ENCODE assay signal across 21 cellular contexts in the genomic region with DNA sequence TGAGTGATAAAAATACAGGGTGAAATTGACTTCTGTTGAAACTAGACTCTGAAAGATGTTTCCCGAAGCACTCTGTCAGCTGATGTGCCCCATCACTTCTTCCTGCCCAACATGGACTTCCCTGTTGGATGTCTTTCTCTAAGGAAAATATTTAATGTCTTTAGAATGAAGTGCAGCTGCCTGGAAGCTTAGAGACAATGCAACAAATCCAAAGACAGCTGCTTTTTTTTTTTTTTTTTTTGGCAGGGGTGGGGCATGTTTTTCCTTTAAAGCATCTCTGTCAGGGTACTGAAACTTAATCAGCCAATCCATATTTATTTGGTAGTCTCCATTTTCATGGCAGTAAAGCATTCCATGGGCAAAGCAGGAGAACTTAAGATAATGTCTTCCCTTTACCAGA. TPM values are rescaled to one million over a fixed set of nuclear protein-coding genes. Genes with fewer than 3 reads are reported as not detected.
DNase-seq lines count a peak whose midpoint lies in the region; TF ChIP-seq lines count a peak whose summit lies in the region.
"Had no signal": no experiment of that assay in that cellular context is flagged by ENCODE, and none has a peak within 500 bp of the region (broad histone marks: within the 10 kb centered on the region; RNA-seq: fewer than 3 reads in every experiment).

No MANE protein-coding gene starts in this region.

- intact Hi-C loops in dorsolateral prefrontal cortex (cut with DNase I), result no loop called here
- intact Hi-C loops in ascending aorta (cut with DNase I), result no loop called here

- no peaks in the 10 kb centered on the region for H3K36me3 ChIP-seq in mesenchymal stem cell (ENCODE audit: control insufficient read depth in 1 of 2, insufficient read depth in 2 of 2, low read depth in 1 of 2, low read length in 2 of 2)
- no peaks in the 10 kb centered on the region for H3K36me3 ChIP-seq in skeletal muscle satellite cell (ENCODE audit: insufficient read depth, low read length)
- H3K36me3 ChIP-seq in ascending aorta, result no peaks in the 10 kb centered on the region
- H3K36me3 ChIP-seq: SJSA1 had no signal

- H2BK120ac ChIP-seq in mesenchymal stem cell (ENCODE audit: low read depth, low read length), result no peak overlapping the region

- H2AFZ ChIP-seq in mesenchymal stem cell (ENCODE audit: low read depth, low read length), result no peak overlapping the region
- H2AFZ ChIP-seq: GM23338 had no signal

- peaks cover 2% of the 10 kb centered on the region for H3K79me1 ChIP-seq in mesenchymal stem cell (replicated peaks; ENCODE audit: low read length, poor library complexity, severe bottlenecking)

- no peak overlapping the region for H3K4me3 ChIP-seq in dorsolateral prefrontal cortex
- no peak overlapping the region for H3K4me3 ChIP-seq in mesenchymal stem cell (ENCODE audit: insufficient read depth in 1 of 2, low read depth in 1 of 2, low read length in 2 of 2)
- peak overlapping the region; percentile 63 for H3K4me3 ChIP-seq in skeletal muscle satellite cell (ENCODE audit: low read length)
- no peak overlapping the region for H3K4me3 ChIP-seq in ascending aorta
- H3K4me3 ChIP-seq: BLaER1, GM23338, K562, SJSA1 had no signal

- H3K9ac ChIP-seq in mesenchymal stem cell (ENCODE audit: low read length) (peak overlapping the region; percentile 7), skeletal muscle satellite cell (ENCODE audit: low read depth, low read length) (peak overlapping the region; percentile 63)
- H3K9ac ChIP-seq: BLaER1 had no signal

- no peak overlapping the region for H2BK15ac ChIP-seq in mesenchymal stem cell (ENCODE audit: low read depth, poor library complexity, severe bottlenecking)

- no peak overlapping the region for H2BK5ac ChIP-seq in mesenchymal stem cell (ENCODE audit: low read depth, low read length, poor library complexity, severe bottlenecking)

- no peaks in the 10 kb centered on the region for H3K9me3 ChIP-seq in mesenchymal stem cell (ENCODE audit: control insufficient read depth, low read length)
- H3K9me3 ChIP-seq in skeletal muscle satellite cell (replicated peaks; ENCODE audit: low read length), result no peaks in the 10 kb centered on the region
- no peaks in the 10 kb centered on the region for H3K9me3 ChIP-seq in ascending aorta
- H3K9me3 ChIP-seq: SJSA1 had no signal

- TF ChIP-seq CTCF in dorsolateral prefrontal cortex (IDR thresholded peaks at IDR 0.05 in 54 of 56, conservative IDR thresholded peaks at IDR 0.05 in 2 of 56; ENCODE audit: low read depth in 1 of 56, partially characterized antibody in 56 of 56) (no peak), ascending aorta (IDR thresholded peaks at IDR 0.05) (no peak)

- H4K91ac ChIP-seq in mesenchymal stem cell (ENCODE audit: low read length), result no peak overlapping the region

- no peak overlapping the region for H3K14ac ChIP-seq in mesenchymal stem cell (ENCODE audit: low read length in 2 of 2)

- H3K18ac ChIP-seq in mesenchymal stem cell (ENCODE audit: low read depth in 1 of 2, low read length in 2 of 2), result no peak overlapping the region

- H3K23ac ChIP-seq in mesenchymal stem cell (ENCODE audit: low read length in 2 of 2), result no peak overlapping the region

- H3K27ac ChIP-seq in dorsolateral prefrontal cortex (peak overlapping the region in 33 of 59 donors; percentile 2 to 98 (median 73)), mesenchymal stem cell (ENCODE audit: low read length, poor library complexity, severe bottlenecking) (no peak overlapping the region), ascending aorta (peak overlapping the region in 1 of 2 donors; percentile 52)
- H3K27ac ChIP-seq: BLaER1, SJSA1 had no signal

- H4K8ac ChIP-seq in mesenchymal stem cell (ENCODE audit: low read length), result no peak overlapping the region

- no peak overlapping the region for H2BK12ac ChIP-seq in mesenchymal stem cell (ENCODE audit: low read length in 2 of 2)

- no peak overlapping the region for H3K4ac ChIP-seq in mesenchymal stem cell (ENCODE audit: low read depth in 1 of 2, low read length in 2 of 2)

- DNase-seq in LHCN-M2 (ENCODE audit: low read depth) (peak; percentile 76), dorsolateral prefrontal cortex (no peak), mesenchymal stem cell (no peak), T-helper 2 cell (no peak), nucleus accumbens (lab: John Stamatoyannopoulos, UW) (no peak), ascending aorta (ENCODE audit: low spot score in 2 of 2) (no peak)
- DNase-seq in activated CD4-positive, alpha-beta T cell treated with anti-CD3 and anti-CD28 coated beads, Interleukin-2, amount 50 U/mL, for 1 hour, result no peak
- DNase-seq: CD4-positive, CD25-positive, alpha-beta regulatory T cell; H9; Kasumi-1; NCI-H1105 treated with DMSO at 0.1 percent for 48 hours; NCI-H2029; NCI-H446; NCI-H524 treated with DMSO at 0.1 percent for 48 hours; NCI-H774; PC-3 had no signal

- H3K4me2 ChIP-seq in mesenchymal stem cell (ENCODE audit: low read length, poor library complexity, severe bottlenecking) (no peak overlapping the region), skeletal muscle satellite cell (ENCODE audit: low read length) (peak overlapping the region; percentile 78)
- H3K4me2 ChIP-seq: BLaER1, GM23338 had no signal

- H3K4me1 ChIP-seq in mesenchymal stem cell (ENCODE audit: control insufficient read depth, insufficient read depth, low read depth, low read length), result no peaks in the 10 kb centered on the region
- peaks cover 40% of the 10 kb centered on the region for H3K4me1 ChIP-seq in skeletal muscle satellite cell (ENCODE audit: control insufficient read depth, insufficient read depth, low read length)
- peaks cover 0 to 13% of the 10 kb centered on the region in 2 donors for H3K4me1 ChIP-seq in ascending aorta
- H3K4me1 ChIP-seq: SJSA1 had no signal

- H3K27me3 ChIP-seq in dorsolateral prefrontal cortex (no peaks in the 10 kb centered on the region), mesenchymal stem cell (ENCODE audit: control insufficient read depth in 1 of 2, insufficient read depth in 1 of 2, low read length in 2 of 2) (peaks cover 0 to 6% of the 10 kb centered on the region in 2 experiments), skeletal muscle satellite cell (ENCODE audit: control insufficient read depth, insufficient read depth, low read length) (no peaks in the 10 kb centered on the region), ascending aorta (no peaks in the 10 kb centered on the region)
- H3K27me3 ChIP-seq: BLaER1 had no signal

- WGBS in mesenchymal stem cell, result 57% methylated on average over 1 of the region's 1 CpG

- no peak overlapping the region for H2AK5ac ChIP-seq in mesenchymal stem cell (ENCODE audit: low read length, severe bottlenecking)

RNA-seq across cellular contexts. Expression of gene JAM3, which starts 5.9 kb away (rescaled TPM):
- total RNA-seq in LHCN-M2 (2014; rRNA removed) (116 and 152 TPM in 2 replicates), dorsolateral prefrontal cortex (100 to 1,000 TPM in 42 of 120 experiments, 10 to 100 TPM in 78; 43.5 to 270 (median 90.6) TPM), ascending aorta (59.8 TPM)
- 42.0 TPM for polyA plus RNA-seq in LHCN-M2 (2012)
- polyA plus RNA-seq in mesenchymal stem cell (2013, experiment 1 of 2), result 56.5 TPM
- polyA plus RNA-seq in mesenchymal stem cell (2013, experiment 2 of 2), result 57.3 TPM
- 59.1 and 62.3 TPM in 2 replicates for total RNA-seq in skeletal muscle satellite cell (2012; rRNA removed)
